ENCODE assay signal across 14 cellular contexts in genomic region chr13:100440756-100441421, GRCh38.
DNase-seq lines count a peak whose midpoint lies in the region; ATAC-seq and TF ChIP-seq lines count a peak whose summit lies in the region.
"Had no signal": no experiment of that assay in that cellular context is flagged by ENCODE, and none has a peak within 500 bp of the region (broad histone marks: within the 10 kb centered on the region; RNA-seq: fewer than 3 reads in every experiment).

No MANE protein-coding gene starts in this region.

- no peaks in the 10 kb centered on the region for H3K79me2 ChIP-seq in HCT116 (ENCODE audit: insufficient read depth, low read length)

- TF ChIP-seq RAD21 in HCT116 (IDR thresholded peaks at IDR 0.05; ENCODE audit: low read depth): no peak

- no peak for DNase-seq in HCT116 (ENCODE audit: low read depth, low spot score)
- DNase-seq in amniotic epithelial cell (ENCODE audit: low read depth): peak; percentile 52
- DNase-seq in foreskin melanocyte: peak; percentile 48
- DNase-seq in renal cortical epithelial cell (ENCODE audit: low read depth): peak; percentile 89
- DNase-seq in sciatic nerve (ENCODE audit: low spot score): no peak
- DNase-seq in GM20000 (ENCODE audit: low spot score): no peak
- DNase-seq in germinal center (ENCODE audit: low spot score): no peak
- DNase-seq in NCI-H2196 (lab: John Stamatoyannopoulos, UW; ENCODE audit: unreplicated experiment): no peak
- DNase-seq: activated T-cell treated with anti-CD3 and anti-CD28 coated beads, Interleukin-2, amount 50 U/mL, for 4 hours; heart left ventricle; KG1; mucosa of descending colon; WERI-Rb-1 had no signal

- no peaks in the 10 kb centered on the region for H4K20me1 ChIP-seq in HCT116 (ENCODE audit: insufficient read depth)

- no peaks in the 10 kb centered on the region for H3K9me2 ChIP-seq in HCT116 (ENCODE audit: insufficient read depth)

- H3K9me3 ChIP-seq in HCT116 (ENCODE audit: control insufficient read depth in 1 of 2, insufficient read depth in 1 of 2, low read depth in 1 of 2, low read length in 2 of 2): no peaks in the 10 kb centered on the region
- H3K9me3 ChIP-seq: heart left ventricle, mucosa of descending colon had no signal

- H3K27me3 ChIP-seq in HCT116 (ENCODE audit: insufficient read depth, low read length): no peaks in the 10 kb centered on the region
- H3K27me3 ChIP-seq: cardiac muscle cell, heart left ventricle had no signal

- intact Hi-C loops in HCT116 (cut with micrococcal nuclease) (no loop called here), sciatic nerve (cut with DNase I) (no loop called here)

- ATAC-seq in HCT116 (no peak), sciatic nerve (no peak)
- ATAC-seq: activated T-cell treated with anti-CD3 and anti-CD28 coated beads, Interleukin-2, amount 50 U/mL, for 4 hours; mucosa of descending colon had no signal

- POLR2A ChIA-PET in HCT116 (lab: Charles Lee): no interaction called here

- peaks cover 42 to 57% of the 10 kb centered on the region in 2 experiments for H3K4me1 ChIP-seq in HCT116 (ENCODE audit: control insufficient read depth in 1 of 2, insufficient read depth in 2 of 2, low read length in 2 of 2)

- CTCF ChIA-PET in HCT116 (lab: Charles Lee): no interaction called here

- H2AFZ ChIP-seq in HCT116 (ENCODE audit: low read depth, low read length, poor library complexity, severe bottlenecking): no peak overlapping the region

- no peak for TF ChIP-seq POLR2A in HCT116 (IDR thresholded peaks at IDR 0.05; ENCODE audit: borderline replicate concordance, extremely low read depth, insufficient read depth, insufficient read length)

- H3K4me2 ChIP-seq in HCT116 (ENCODE audit: low read length): peak overlapping the region; percentile 34

- H3K9ac ChIP-seq in HCT116 (ENCODE audit: low read length): 0 out of 2 replicates have a peak overlapping the region, but pooled peaks have one; percentile 0

- H3K27ac ChIP-seq in HCT116 (ENCODE audit: low read depth, low read length): no peak overlapping the region
- H3K27ac ChIP-seq: cardiac muscle cell, WERI-Rb-1 had no signal

- no TSS peak for BruUV-seq in HCT116 (replicated peaks; lab: Mats Ljungman, UMichigan)

- no peak for TF ChIP-seq CTCF in HCT116 (IDR thresholded peaks at IDR 0.05 in 2 of 3, conservative IDR thresholded peaks at IDR 0.05 in 1 of 3; ENCODE audit: borderline replicate concordance in 1 of 3, insufficient read depth in 1 of 3, low read depth in 2 of 3, low read length in 2 of 3)
- TF ChIP-seq CTCF in GM20000 (IDR thresholded peaks at IDR 0.05; ENCODE audit: extremely low read depth, missing control alignments): no peak

- H3K4me3 ChIP-seq in HCT116 (replicated peaks in 1 of 2; ENCODE audit: low read depth in 1 of 2, low read length in 2 of 2): no peak overlapping the region
- H3K4me3 ChIP-seq: cardiac muscle cell, heart left ventricle, mucosa of descending colon had no signal

- RAD21 ChIA-PET in HCT116 (lab: Charles Lee; ENCODE audit: low non-redundant PET in 1 of 2, low total read pairs in 2 of 2, uncharacterized antibody in 2 of 2, unreplicated experiment in 2 of 2): no interaction called here

- H3K36me3 ChIP-seq in HCT116 (ENCODE audit: control insufficient read depth in 1 of 2, insufficient read depth in 2 of 2, low read length in 2 of 2): no peaks in the 10 kb centered on the region
- H3K36me3 ChIP-seq: cardiac muscle cell, heart left ventricle, WERI-Rb-1 had no signal

TF ChIP-seq in HCT116, 20 proteins besides CTCF, POLR2A, EP300 and RAD21:
- peak; percentile 10; the same call in 1 of the 2 replicates for TF ChIP-seq FOSL1 (IDR thresholded peaks at IDR 0.05; ENCODE audit: low read depth)
- no peak for TF ChIP-seq SRF (IDR thresholded peaks at IDR 0.05; ENCODE audit: low read depth)
- 0 out of 2 replicates have a peak, but pooled peaks have one; percentile 15 for TF ChIP-seq SP1 (IDR thresholded peaks at IDR 0.05; ENCODE audit: low read depth)
TF ChIP-seq in HCT116: peak in this region for 2.

Comparison
In these comparisons a context has a peak if more than half of its experiments do, and no peak if none do; other contexts are left out.
1. DNase-seq: peak in amniotic epithelial cell (single experiment), foreskin melanocyte (single experiment) and renal cortical epithelial cell (single experiment); none in HCT116 (single experiment), sciatic nerve (single experiment), GM20000 (single experiment), germinal center (single experiment) and NCI-H2196 (single experiment).